Comparison of ENCODE assay signal across 22 cellular contexts in the genomic region with DNA sequence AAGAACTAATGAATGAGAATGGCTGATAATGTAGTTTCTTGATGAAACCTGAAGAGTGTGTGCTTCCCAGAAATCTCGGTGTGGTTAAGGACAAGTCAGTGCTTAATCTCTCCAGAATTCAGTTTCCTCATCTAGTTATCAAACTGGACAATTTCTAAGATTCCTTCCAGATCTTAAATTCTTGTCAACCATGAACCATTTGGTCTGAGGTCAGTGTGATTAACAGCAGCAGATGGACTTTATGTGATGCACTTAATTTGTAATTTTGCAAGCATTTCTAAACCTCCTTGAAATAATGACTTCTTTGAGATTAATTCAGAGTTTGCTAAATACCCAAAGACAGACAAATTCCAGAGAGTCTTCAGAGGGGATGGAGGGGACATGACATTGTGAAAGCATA.
"Had no signal": no experiment of that assay in that cellular context is flagged by ENCODE, and none has a peak within 500 bp of the region (broad histone marks: within the 10 kb centered on the region; RNA-seq: fewer than 3 reads in every experiment).

No MANE protein-coding gene starts in this region.

- H3K4me3 ChIP-seq: left lung, lower lobe of right lung, ovary, right atrium auricular region, right lobe of liver, skin epidermis, spleen, tibial nerve, upper lobe of left lung, vagina had no signal

- DNase-seq: hippocampal formation; kidney; left colon; left lung; lower lobe of right lung; mammary epithelial cell; mesenchymal stem cell; naive thymus-derived CD4-positive, alpha-beta T cell; ovary; right lobe of liver; spleen; stimulated activated CD4-positive, alpha-beta T cell treated with anti-CD3 and anti-CD28 coated beads, Interleukin-4, amount 100 ng/mL, for 24 hours; stimulated activated naive CD4-positive, alpha-beta T cell; stimulated activated naive CD8-positive, alpha-beta T cell treated with anti-CD3 and anti-CD28 coated beads, Interleukin-15, amount 100 ng/mL, for 72 hours; substantia nigra; upper lobe of left lung had no signal

- ATAC-seq: left colon; left lung; lower lobe of right lung; naive thymus-derived CD4-positive, alpha-beta T cell; natural killer cell treated with Interleukin-12 subunit alpha and Interleukin-12 subunit beta and Interleukin-15 and Interleukin-18, amount 100 ng/mL, for 72 hours; right lobe of liver; stimulated activated effector memory CD8-positive, alpha-beta T cell treated with anti-CD3 and anti-CD28 coated beads, Interleukin-12 subunit alpha, Interleukin-12 subunit beta, amount 100 ng/mL, for 72 hours; stimulated activated naive CD8-positive, alpha-beta T cell treated with anti-CD3 and anti-CD28 coated beads, Interleukin-15, amount 100 ng/mL, for 72 hours had no signal

- H3K4me1 ChIP-seq: left lung, lower lobe of right lung, right atrium auricular region, right lobe of liver, spleen, tibial nerve, upper lobe of left lung, vagina had no signal

- H3K27ac ChIP-seq: left lung, lower lobe of right lung, ovary, right atrium auricular region, right lobe of liver, skin epidermis, spleen, tibial nerve, upper lobe of left lung, vagina had no signal

- H3K9me3 ChIP-seq: right lobe of liver had no signal

- H3K36me3 ChIP-seq: lower lobe of right lung, ovary, right atrium auricular region, right lobe of liver, upper lobe of left lung had no signal

- H3K27me3 ChIP-seq: left lung, ovary, right atrium auricular region, right lobe of liver, spleen, tibial nerve, upper lobe of left lung, vagina had no signal
